ENCODE assay signal across 14 cellular contexts in the genomic region with DNA sequence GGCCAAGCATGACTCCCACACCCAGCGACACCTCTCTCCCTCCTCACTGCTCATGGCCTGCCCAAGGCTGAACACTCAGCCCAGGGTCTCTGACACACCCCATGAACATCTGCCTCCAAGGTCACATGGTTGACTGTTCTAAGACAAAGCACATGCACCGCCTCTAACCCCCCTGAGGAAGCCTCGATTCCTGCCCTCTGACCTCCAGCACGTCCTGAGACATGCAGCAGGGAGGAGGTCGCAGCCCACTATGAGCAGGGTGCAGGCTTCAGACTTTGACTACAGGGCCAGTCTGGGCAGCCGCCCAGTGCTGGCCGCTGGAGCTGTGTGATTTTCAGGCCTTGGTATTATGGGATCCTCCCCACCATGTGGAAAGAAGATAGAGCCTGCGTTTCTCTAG. TPM values are rescaled to one million over a fixed set of nuclear protein-coding genes. Genes with fewer than 3 reads are reported as not detected.
DNase-seq lines count a peak whose midpoint lies in the region; ATAC-seq and TF ChIP-seq lines count a peak whose summit lies in the region.
"Had no signal": no experiment of that assay in that cellular context is flagged by ENCODE, and none has a peak within 500 bp of the region (broad histone marks: within the 10 kb centered on the region; RNA-seq: fewer than 3 reads in every experiment).

No MANE protein-coding gene starts in this region.

- POLR2A ChIA-PET in WTC11 (lab: Charles Lee) = no interaction called here
- POLR2A ChIA-PET in CD4-positive, alpha-beta T cell (lab: Charles Lee) = no interaction called here

- DNase-seq in CD1c-positive myeloid dendritic cell (ENCODE audit: extremely low spot score) (peak; percentile 6), WTC11 (ENCODE audit: low spot score) (no peak), left cardiac atrium (no peak), retina (peak; percentile 51), lower leg skin (ENCODE audit: low spot score in 2 of 2) (no peak), activated T-cell treated with anti-CD3 and anti-CD28 coated beads for 4 hours (no peak), breast epithelium (ENCODE audit: low spot score in 2 of 2) (no peak)
- DNase-seq in CD4-positive, alpha-beta T cell = no peak
- DNase-seq: activated CD4-positive, alpha-beta T cell treated with anti-CD3 and anti-CD28 coated beads, Interleukin-2, amount 50 U/mL, for 1 hour; activated gamma-delta T cell treated with Interleukin-2 at 50 U/mL for 16 hours; kidney had no signal

- H3K4me3 Mint-ChIP-seq in WTC11 = no peak overlapping the region
- no peak overlapping the region for H3K4me3 Mint-ChIP-seq in CD4-positive, alpha-beta T cell
- H3K4me3 Mint-ChIP-seq: central memory CD8-positive, alpha-beta T cell; T-helper 1 cell treated with Interleukin-12 subunit alpha and Interleukin-12 subunit beta and Interleukin-4 antibody, amounts not matched to agents 30 μg/mL and 1 μg/mL, for 36 hours had no signal

- no peaks in the 10 kb centered on the region for H3K9me3 Mint-ChIP-seq in WTC11
- H3K9me3 Mint-ChIP-seq in CD4-positive, alpha-beta T cell = no peaks in the 10 kb centered on the region
- H3K9me3 Mint-ChIP-seq: central memory CD8-positive, alpha-beta T cell; T-helper 1 cell treated with Interleukin-12 subunit alpha and Interleukin-12 subunit beta and Interleukin-4 antibody, amounts not matched to agents 30 μg/mL and 1 μg/mL, for 36 hours had no signal

- peaks cover 49% of the 10 kb centered on the region for H3K36me3 Mint-ChIP-seq in WTC11
- H3K36me3 Mint-ChIP-seq in CD4-positive, alpha-beta T cell (ENCODE audit: low read depth) = peaks cover 42% of the 10 kb centered on the region

- no peaks in the 10 kb centered on the region for H3K9me3 ChIP-seq in CD4-positive, alpha-beta T cell (ENCODE audit: control insufficient read depth, low read length)
- no peaks in the 10 kb centered on the region for H3K9me3 ChIP-seq in breast epithelium
- H3K9me3 ChIP-seq: neutrophil had no signal

- WGBS in lower leg skin, 2 donors = 62 to 68% methylated on average over 8 of the region's 8 CpGs

- ATAC-seq in WTC11 (no peak), left cardiac atrium (peak; percentile 26 to 38)
- no peak for ATAC-seq in CD4-positive, alpha-beta T cell (ENCODE audit: poor library complexity)

- CTCF ChIA-PET in WTC11 (lab: Charles Lee) = interaction anchor here (1.0 to 1.7 kb wide), 6 partner anchors 10 to 130 kb away, joined by 3 to 11 read pairs (median 6); no protein-coding TSS in a partner anchor
- CTCF ChIA-PET in CD4-positive, alpha-beta T cell (lab: Charles Lee) = interaction anchor here (1.0 kb wide), 1 partner anchor 99 kb away, joined by 3 read pairs; no protein-coding TSS in a partner anchor

- H3K27me3 Mint-ChIP-seq in WTC11 (ENCODE audit: low read depth) = no peaks in the 10 kb centered on the region
- H3K27me3 Mint-ChIP-seq in CD4-positive, alpha-beta T cell = no peaks in the 10 kb centered on the region
- H3K27me3 Mint-ChIP-seq: central memory CD8-positive, alpha-beta T cell had no signal

- no peak for TF ChIP-seq POLR2A in lower leg skin (IDR thresholded peaks at IDR 0.05)
- no peak for TF ChIP-seq POLR2A in breast epithelium (IDR thresholded peaks at IDR 0.05)

- no peak overlapping the region for H3K27ac ChIP-seq in CD4-positive, alpha-beta T cell (ENCODE audit: low read depth, low read length)
- peak overlapping the region in 1 of 2 donors; percentile 64 for H3K27ac ChIP-seq in breast epithelium

- H3K27ac Mint-ChIP-seq in WTC11 = peak overlapping the region; percentile 32; the same call in 1 of the 2 replicates
- no peak overlapping the region for H3K27ac Mint-ChIP-seq in CD4-positive, alpha-beta T cell
- H3K27ac Mint-ChIP-seq: T-helper 1 cell treated with Interleukin-12 subunit alpha and Interleukin-12 subunit beta and Interleukin-4 antibody, amounts not matched to agents 30 μg/mL and 1 μg/mL, for 36 hours had no signal

- H3K4me1 ChIP-seq in breast epithelium = peaks cover 0 to 5% of the 10 kb centered on the region in 2 donors

- intact Hi-C loops in left cardiac atrium (cut with DNase I) = no loop called here
- intact Hi-C loops in lower leg skin (cut with DNase I; ENCODE audit: low total_unique reads) = no loop called here
- intact Hi-C loops in CD4-positive, alpha-beta T cell (cut with DNase I, micrococcal nuclease) = no loop called here
- intact Hi-C loops in breast epithelium (cut with DNase I; ENCODE audit: low total_unique reads) = no loop called here

- peaks cover 13% of the 10 kb centered on the region; the same call in 1 of the 2 replicates for H3K4me1 Mint-ChIP-seq in WTC11
- no peaks in the 10 kb centered on the region for H3K4me1 Mint-ChIP-seq in CD4-positive, alpha-beta T cell (ENCODE audit: low read depth)

- no peaks in the 10 kb centered on the region for H3K27me3 ChIP-seq in CD4-positive, alpha-beta T cell (ENCODE audit: control insufficient read depth, insufficient read depth, low read length)
- H3K27me3 ChIP-seq in breast epithelium = no peaks in the 10 kb centered on the region
- H3K27me3 ChIP-seq: neutrophil had no signal

- H3K36me3 ChIP-seq in breast epithelium = no peaks in the 10 kb centered on the region

- no peak for TF ChIP-seq CTCF in WTC11 (IDR thresholded peaks at IDR 0.05)
- no peak for TF ChIP-seq CTCF in lower leg skin (IDR thresholded peaks at IDR 0.05)
- no peak for TF ChIP-seq CTCF in CD4-positive, alpha-beta T cell (IDR thresholded peaks at IDR 0.05)
- TF ChIP-seq CTCF in breast epithelium (IDR thresholded peaks at IDR 0.05) = no peak

- H3K4me3 ChIP-seq in lower leg skin (ENCODE audit: low read depth, poor library complexity, severe bottlenecking) (no peak overlapping the region), breast epithelium (no peak overlapping the region)

TF ChIP-seq in WTC11, 78 proteins besides CTCF, POLR2A, EP300 and RAD21:
- TF ChIP-seq PRRX2 (CRISPR knock-in tag; IDR thresholded peaks at IDR 0.05) (no peak), RORB (CRISPR knock-in tag; IDR thresholded peaks at IDR 0.05) (no peak)

RNA-seq across cellular contexts. Expression of gene RRBP1, which starts 46.2 kb away (rescaled TPM):
- 161 to 171 TPM (median 162 TPM) in 3 replicates for total RNA-seq in WTC11 (2021)
- 100 to 1,000 TPM in 1 of 2 donors, 10 to 100 TPM in 1; 68.6 to 127 TPM for total RNA-seq in left cardiac atrium
- 10 to 100 TPM; 33.7 to 57.7 (median 43.2) TPM for total RNA-seq in lower leg skin
- total RNA-seq in CD4-positive, alpha-beta T cell = 10 to 100 TPM; 26.4 to 27.2 TPM
- total RNA-seq in breast epithelium = 10 to 100 TPM; 49.8 to 92.4 (median 78.0) TPM

Comparison
In these comparisons a context has a peak if more than half of its experiments do, and no peak if none do; other contexts are left out.
1. DNase-seq: peak in CD1c-positive myeloid dendritic cell (single experiment) and retina (single experiment); none in WTC11 (single experiment), left cardiac atrium (single experiment), lower leg skin (0 of 2), CD4-positive, alpha-beta T cell (0 of 10), activated T-cell treated with anti-CD3 and anti-CD28 coated beads for 4 hours (single experiment) and breast epithelium (0 of 2).
2. ATAC-seq: peak in left cardiac atrium (2 of 2); none in WTC11 (single experiment) and CD4-positive, alpha-beta T cell (single experiment).